21 cellular contexts compared by ENCODE assay signal in genomic region chr3:156747046-156747445, GRCh38.
DNase-seq lines count a peak whose midpoint lies in the region; ATAC-seq, FAIRE-seq and TF ChIP-seq lines count a peak whose summit lies in the region.
"Had no signal": no experiment of that assay in that cellular context is flagged by ENCODE, and none has a peak within 500 bp of the region (broad histone marks: within the 10 kb centered on the region; RNA-seq: fewer than 3 reads in every experiment).

No MANE protein-coding gene starts in this region.

- no peak for TF ChIP-seq RAD21 in HepG2 (CRISPR knock-in tag; IDR thresholded peaks at IDR 0.05)

- peak overlapping the region; percentile 9 for H3K27ac Mint-ChIP-seq in osteocyte (ENCODE audit: unreplicated experiment)
- H3K27ac Mint-ChIP-seq: B cell; CD4-positive, alpha-beta T cell; CD8-positive, alpha-beta T cell had no signal

- intact Hi-C loops in HepG2 (cut with micrococcal nuclease; ENCODE audit: unreplicated experiment) (no loop called here), right lobe of liver (cut with DNase I) (no loop called here)

- H3K36me3 Mint-ChIP-seq in osteocyte (ENCODE audit: unreplicated experiment): peaks cover 4% of the 10 kb centered on the region
- H3K36me3 Mint-ChIP-seq: CD8-positive, alpha-beta T cell had no signal

- H3K27me3 Mint-ChIP-seq in osteocyte (ENCODE audit: unreplicated experiment): no peaks in the 10 kb centered on the region

- no peaks in the 10 kb centered on the region for H4K20me1 ChIP-seq in HepG2 (ENCODE audit: insufficient read depth, low read length)
- H4K20me1 ChIP-seq: BLaER1 treated with 17β-estradiol and CSF1 and Interleukin-3, amounts not matched to agents 10 nM and 100 nM had no signal

- no peak for TF ChIP-seq CTCF in HepG2 (CRISPR knock-in tag; IDR thresholded peaks at IDR 0.05)
- TF ChIP-seq CTCF in right lobe of liver (IDR thresholded peaks at IDR 0.05): no peak
- no peak for TF ChIP-seq CTCF in HEK293 (tag by site-specific recombination; IDR thresholded peaks at IDR 0.05)
- no peak for TF ChIP-seq CTCF in osteocyte (IDR thresholded peaks at IDR 0.05)

- no peak overlapping the region for H3K27ac ChIP-seq in HepG2 (ENCODE audit: extremely low read length, insufficient read depth, low read length)
- no peak overlapping the region for H3K27ac ChIP-seq in right lobe of liver
- no peak overlapping the region for H3K27ac ChIP-seq in HEK293 (ENCODE audit: extremely low read depth, low read depth, low read length)
- H3K27ac ChIP-seq: 22Rv1; A549; BLaER1 treated with 17β-estradiol and CSF1 and Interleukin-3, amounts not matched to agents 10 nM and 100 nM; C4-2B had no signal

- CTCF ChIA-PET in HepG2 (lab: Yijun Ruan, JAX; ENCODE audit: low intra/inter-chr PET ratio, low total read pairs) (no interaction called here), HEK293 (lab: Yijun Ruan, JAX) (interaction anchor here (0.6 kb wide), 1 partner anchor 277 kb away, joined by 3 read pairs; no protein-coding TSS in a partner anchor)

- H2AFZ ChIP-seq in HepG2 (ENCODE audit: low read length): no peak overlapping the region

- no peak for TF ChIP-seq EP300 in HepG2 (IDR thresholded peaks at IDR 0.05; ENCODE audit: low read depth in 2 of 2, low read length in 2 of 2)
- TF ChIP-seq EP300 in HepG2 (CRISPR knock-in tag; IDR thresholded peaks at IDR 0.05; ENCODE audit: borderline replicate concordance): no peak

- WGBS in HepG2 (ENCODE audit: low lambda C conversion rate): 0% methylated on average over 1 of the region's 1 CpG
- 64% methylated on average over 1 of the region's 1 CpG for WGBS in right lobe of liver (ENCODE audit: insufficient coverage, low coverage, low lambda C conversion rate, missing lambda C conversion rate)

- in situ Hi-C loops in HepG2 (cut with HindIII; ENCODE audit: extremely low pct_ligation_motif_present, low pct_unique_long_range_greater_than_20kb): no loop called here

- POLR2A ChIA-PET in HepG2 (lab: Yijun Ruan, JAX): no interaction called here
- POLR2A ChIA-PET in HEK293 (lab: Yijun Ruan, JAX): no interaction called here

- H3K9ac ChIP-seq in HepG2 (ENCODE audit: insufficient read depth, low read depth, low read length): no peak overlapping the region
- H3K9ac ChIP-seq: BLaER1 treated with 17β-estradiol and CSF1 and Interleukin-3, amounts not matched to agents 10 nM and 100 nM had no signal

- H3K4me3 Mint-ChIP-seq in osteocyte (ENCODE audit: unreplicated experiment): no peak overlapping the region
- H3K4me3 Mint-ChIP-seq: B cell; CD4-positive, alpha-beta T cell; CD8-positive, alpha-beta T cell had no signal

- H3K27me3 ChIP-seq in HepG2 (ENCODE audit: control insufficient read depth in 1 of 2, insufficient read depth in 2 of 2, low read length in 2 of 2): no peaks in the 10 kb centered on the region
- H3K27me3 ChIP-seq in right lobe of liver: no peaks in the 10 kb centered on the region
- H3K27me3 ChIP-seq: BLaER1 treated with 17β-estradiol and CSF1 and Interleukin-3, amounts not matched to agents 10 nM and 100 nM had no signal

- FAIRE-seq in HepG2 (lab: Jason Lieb, UNC): no peak
- FAIRE-seq: A549, D721Med, G401.6, GM12891 had no signal

- no peak for TF ChIP-seq POLR2A in HepG2 (IDR thresholded peaks at IDR 0.05; ENCODE audit: insufficient read depth in 1 of 2, low read depth in 2 of 2, low read length in 2 of 2)
- no peak for TF ChIP-seq POLR2A in right lobe of liver (IDR thresholded peaks at IDR 0.05)

- peaks cover 4% of the 10 kb centered on the region for H3K9me3 Mint-ChIP-seq in osteocyte (ENCODE audit: unreplicated experiment)
- H3K9me3 Mint-ChIP-seq: CD4-positive, alpha-beta T cell had no signal

- no peak for ATAC-seq in HepG2
- no peak for ATAC-seq in right lobe of liver
- ATAC-seq: A549; CD8-positive, alpha-beta T cell had no signal

- peaks cover 12% of the 10 kb centered on the region; the same call in 1 of the 2 replicates for H3K9me3 ChIP-seq in HepG2 (ENCODE audit: low read length)
- H3K9me3 ChIP-seq in right lobe of liver: no peaks in the 10 kb centered on the region
- no peaks in the 10 kb centered on the region for H3K9me3 ChIP-seq in HEK293 (ENCODE audit: control insufficient read depth, insufficient read depth, low read depth, low read length)

- H3K4me2 ChIP-seq in HepG2 (ENCODE audit: low read depth, low read length): no peak overlapping the region
- H3K4me2 ChIP-seq: A549; BLaER1 treated with 17β-estradiol and CSF1 and Interleukin-3, amounts not matched to agents 10 nM and 100 nM had no signal

- peaks cover 45% of the 10 kb centered on the region for H3K4me1 Mint-ChIP-seq in osteocyte (ENCODE audit: unreplicated experiment)
- H3K4me1 Mint-ChIP-seq: B cell had no signal

- no peaks in the 10 kb centered on the region for H3K79me2 ChIP-seq in HepG2 (ENCODE audit: insufficient read depth, low read length)

- H3K4me3 ChIP-seq in HepG2 (replicated peaks in 1 of 3; ENCODE audit: insufficient read depth in 1 of 3, low read depth in 2 of 3, low read length in 3 of 3) (no peak overlapping the region), right lobe of liver (no peak overlapping the region), HEK293 (ENCODE audit: low read depth, low read length) (no peak overlapping the region)
- H3K4me3 ChIP-seq: A549; BLaER1 treated with 17β-estradiol and CSF1 and Interleukin-3, amounts not matched to agents 10 nM and 100 nM had no signal

- H3K36me3 ChIP-seq in HepG2 (replicated peaks in 1 of 2; ENCODE audit: control insufficient read depth in 1 of 2, insufficient read depth in 2 of 2, low read length in 2 of 2): no peaks in the 10 kb centered on the region
- H3K36me3 ChIP-seq in right lobe of liver: no peaks in the 10 kb centered on the region
- H3K36me3 ChIP-seq in HEK293 (ENCODE audit: control insufficient read depth in 2 of 2, insufficient read depth in 1 of 2, low read length in 2 of 2): no peaks in the 10 kb centered on the region
- H3K36me3 ChIP-seq: BLaER1 treated with 17β-estradiol and CSF1 and Interleukin-3, amounts not matched to agents 10 nM and 100 nM had no signal

- DNase-seq in HepG2 (ENCODE audit: low spot score): no peak
- DNase-seq in right lobe of liver: no peak
- no peak for DNase-seq in osteocyte (ENCODE audit: extremely low spot score, unreplicated experiment)
- DNase-seq in NCI-H446 (lab: John Stamatoyannopoulos, UW): no peak
- no peak for DNase-seq in T-helper 1 cell
- DNase-seq: AML-193; Caco-2; Calu3; CD4-positive, alpha-beta T cell; CD8-positive, alpha-beta T cell; DMS79 treated with DMSO at 0.1 percent for 48 hours; GF-D8 had no signal

- H3K4me1 ChIP-seq in HepG2 (ENCODE audit: insufficient read depth, low read length): peaks cover 40% of the 10 kb centered on the region
- H3K4me1 ChIP-seq in right lobe of liver: no peaks in the 10 kb centered on the region
- no peaks in the 10 kb centered on the region for H3K4me1 ChIP-seq in HEK293 (ENCODE audit: control insufficient read depth, insufficient read depth, low read length)
- H3K4me1 ChIP-seq: A549; BLaER1 treated with 17β-estradiol and CSF1 and Interleukin-3, amounts not matched to agents 10 nM and 100 nM; Caco-2 had no signal

- BruUV-seq in HepG2 (replicated peaks; lab: Mats Ljungman, UMichigan): no TSS peak

TF ChIP-seq in HepG2, 621 proteins besides CTCF, POLR2A, EP300 and RAD21:
- TF ChIP-seq TRIM22 (IDR thresholded peaks at IDR 0.05) (no peak), ZFP1 (CRISPR knock-in tag; IDR thresholded peaks at IDR 0.05) (peak; percentile 86; the same call in 1 of the 2 replicates)

TF ChIP-seq in HEK293, 187 proteins besides CTCF, POLR2A, EP300 and RAD21:
- TF ChIP-seq OVOL3 (tag by site-specific recombination; IDR thresholded peaks at IDR 0.05) (no peak), GFI1B (tag by site-specific recombination; IDR thresholded peaks at IDR 0.05) (no peak), SETDB1 (IDR thresholded peaks at IDR 0.05; ENCODE audit: insufficient read length, low read length) (peak; percentile 45)
TF ChIP-seq in HEK293: peak in this region for 1.

Comparison
In these comparisons a context has a peak if more than half of its experiments do, and no peak if none do; other contexts are left out.
1. Of the 63 proteins assayed by ChIP-seq in both HepG2 and HEK293: peak only in HepG2: none; only in HEK293: SETDB1; in both: none; in neither: 62.